16 cellular contexts compared by ENCODE assay signal in genomic region chr1:180892272-180892671, GRCh38. TPM values are rescaled to one million over a fixed set of nuclear protein-coding genes. Genes with fewer than 3 reads are reported as not detected.
DNase-seq lines count a peak whose midpoint lies in the region; ATAC-seq and TF ChIP-seq lines count a peak whose summit lies in the region.
"Had no signal": no experiment of that assay in that cellular context is flagged by ENCODE, and none has a peak within 500 bp of the region (broad histone marks: within the 10 kb centered on the region; RNA-seq: fewer than 3 reads in every experiment).

No MANE protein-coding gene starts in this region.

- H3K36me3 ChIP-seq in left ventricle myocardium inferior (no peaks in the 10 kb centered on the region), heart left ventricle (peaks cover 0 to 18% (median 0%) of the 10 kb centered on the region in 9 donors)
- H3K36me3 ChIP-seq: HAP-1 had no signal

- no peaks in the 10 kb centered on the region for H3K4me1 Mint-ChIP-seq in osteocyte (ENCODE audit: unreplicated experiment)

- intact Hi-C loops in left ventricle myocardium inferior (cut with micrococcal nuclease) (no loop called here), cardiac septum (cut with DNase I) (no loop called here), right cardiac atrium (cut with DNase I) (no loop called here), heart left ventricle (cut with DNase I) (loop anchor here in 1 of 10 donors (5.0 kb wide), 1 partner anchor 260 kb away; no protein-coding TSS in a partner anchor)

- H3K27me3 ChIP-seq in left ventricle myocardium inferior (ENCODE audit: low read depth) = no peaks in the 10 kb centered on the region
- H3K27me3 ChIP-seq in right cardiac atrium (ENCODE audit: control insufficient read depth, insufficient read depth) = no peaks in the 10 kb centered on the region
- H3K27me3 ChIP-seq in heart left ventricle = no peaks in the 10 kb centered on the region

- no peak overlapping the region for H3K4me3 Mint-ChIP-seq in osteocyte (ENCODE audit: unreplicated experiment)
- H3K4me3 Mint-ChIP-seq: CD4-positive, alpha-beta memory T cell; HFFc6 had no signal

- TF ChIP-seq POLR2A in heart left ventricle (IDR thresholded peaks at IDR 0.05) = no peak

- WGBS in right cardiac atrium = 41% methylated on average over 5 of the region's 5 CpGs
- 67 to 81% (median 69%) methylated on average over 5 of the region's 5 CpGs for WGBS in heart left ventricle, 4 donors

- H3K4me3 ChIP-seq in left ventricle myocardium inferior (no peak overlapping the region), right cardiac atrium (ENCODE audit: low read length) (no peak overlapping the region), heart left ventricle (no peak overlapping the region)
- H3K4me3 ChIP-seq: HAP-1 had no signal

- peaks cover 3% of the 10 kb centered on the region for H3K36me3 Mint-ChIP-seq in osteocyte (ENCODE audit: unreplicated experiment)

- H3K27ac ChIP-seq in left ventricle myocardium inferior (replicated peaks) = peak overlapping the region; percentile 6
- H3K27ac ChIP-seq in right cardiac atrium (ENCODE audit: low read length) = no peak overlapping the region
- no peak overlapping the region for H3K27ac ChIP-seq in heart left ventricle

- TF ChIP-seq CTCF in left ventricle myocardium inferior (IDR thresholded peaks at IDR 0.05; ENCODE audit: borderline replicate concordance) (no peak), heart left ventricle (IDR thresholded peaks at IDR 0.05) (no peak), osteocyte (IDR thresholded peaks at IDR 0.05) (no peak)

- H3K27me3 Mint-ChIP-seq in osteocyte (ENCODE audit: unreplicated experiment) = no peaks in the 10 kb centered on the region
- H3K27me3 Mint-ChIP-seq: CD4-positive, alpha-beta memory T cell had no signal

- no peaks in the 10 kb centered on the region for H3K9me3 Mint-ChIP-seq in osteocyte (ENCODE audit: unreplicated experiment)
- H3K9me3 Mint-ChIP-seq: HFFc6 had no signal

- ATAC-seq in right cardiac atrium (peak; percentile 37 to 50), heart left ventricle (no peak), GM19351 (IDR thresholded peaks at IDR 0.05; ENCODE audit: unreplicated experiment) (no peak)

- H3K9me3 ChIP-seq in left ventricle myocardium inferior (replicated peaks) (no peaks in the 10 kb centered on the region), right cardiac atrium (ENCODE audit: control insufficient read depth, low read length) (no peaks in the 10 kb centered on the region), heart left ventricle (no peaks in the 10 kb centered on the region)
- H3K9me3 ChIP-seq: HAP-1 had no signal

- peaks cover 11% of the 10 kb centered on the region for H3K4me1 ChIP-seq in left ventricle myocardium inferior
- H3K4me1 ChIP-seq in right cardiac atrium (ENCODE audit: control insufficient read depth, insufficient read depth, low read length) = no peaks in the 10 kb centered on the region
- H3K4me1 ChIP-seq in heart left ventricle = peaks cover 0 to 11% (median 0%) of the 10 kb centered on the region in 12 donors

- H3K27ac Mint-ChIP-seq in osteocyte (ENCODE audit: unreplicated experiment) = no peak overlapping the region
- H3K27ac Mint-ChIP-seq: CD4-positive, alpha-beta memory T cell; HFFc6 had no signal

- no peak for DNase-seq in left ventricle myocardium inferior
- no peak for DNase-seq in cardiac septum (ENCODE audit: low spot score)
- no peak for DNase-seq in right cardiac atrium
- no peak for DNase-seq in heart left ventricle
- DNase-seq in osteocyte (ENCODE audit: extremely low spot score, unreplicated experiment) = peak; percentile 19
- DNase-seq: C1 segment of cervical spinal cord; Calu3; CD4-positive, alpha-beta memory T cell; COR-L47; DMS53; DMS79 treated with DMSO at 0.1 percent for 48 hours; GF-D8; GOT3; HFFc6 had no signal

RNA-seq across cellular contexts. Expression of gene KIAA1614, which starts 20.4 kb away (rescaled TPM):
- total RNA-seq in left ventricle myocardium inferior (9.1 TPM), cardiac septum (11.4 TPM), right cardiac atrium (10 to 100 TPM; 10.2 to 16.6 (median 12.0) TPM), heart left ventricle (10 to 100 TPM in 1 of 9 donors, 1 to 10 TPM in 8; 4.3 to 12.1 (median 6.5) TPM), osteocyte (6.6 and 8.4 TPM in 2 replicates)
- polyA plus RNA-seq in right cardiac atrium (11.6 TPM), heart left ventricle (1 to 10 TPM; 6.3 to 9.4 TPM)
- polyA plus RNA-seq: CD4-positive, alpha-beta memory T cell had no signal

Comparison
In these comparisons a context has a peak if more than half of its experiments do, and no peak if none do; other contexts are left out.
1. ATAC-seq: peak in right cardiac atrium (2 of 2); none in heart left ventricle (0 of 4) and GM19351 (single experiment).